ENCODE assay signal across 15 cellular contexts in genomic region chr6:170286934-170287265, GRCh38. TPM values are rescaled to one million over a fixed set of nuclear protein-coding genes. Genes with fewer than 3 reads are reported as not detected.
A peak's percentile ranks its signal among the peaks of the same experiment; 100 is the strongest.
DNase-seq lines count a peak whose midpoint lies in the region; ATAC-seq and TF ChIP-seq lines count a peak whose summit lies in the region.
"Had no signal": no experiment of that assay in that cellular context is flagged by ENCODE, and none has a peak within 500 bp of the region (broad histone marks: within the 10 kb centered on the region; RNA-seq: fewer than 3 reads in every experiment).

No MANE protein-coding gene starts in this region.

- intact Hi-C loops in gastrocnemius medialis (cut with DNase I; ENCODE audit: low total_unique reads) = no loop called here

- peaks cover 8% of the 10 kb centered on the region; the same call in 1 of the 2 replicates for H3K4me1 ChIP-seq in BE2C
- peaks cover 12% of the 10 kb centered on the region for H3K4me1 ChIP-seq in iPS-20b (ENCODE audit: insufficient read depth, low read length)
- H3K4me1 ChIP-seq in gastrocnemius medialis = peaks cover 8 to 15% of the 10 kb centered on the region in 2 donors

- in situ Hi-C loops in gastrocnemius medialis (cut with MboI; ENCODE audit: low sequenced_read_pairs in 4 of 4) = loop anchor here in 2 of 4 donors (25.0 kb wide), 2 partner anchors 250 to 450 kb away; no protein-coding TSS in a partner anchor
- in situ Hi-C loops in KBM-7 (cut with MboI; ENCODE audit: low pct_unique_long_range_greater_than_20kb, low sequenced_read_pairs) = no loop called here

- H3K36me3 ChIP-seq in BE2C (no peaks in the 10 kb centered on the region), iPS-20b (ENCODE audit: insufficient read depth, low read depth, low read length) (peaks cover 22% of the 10 kb centered on the region), gastrocnemius medialis (no peaks in the 10 kb centered on the region)

- H3K27me3 ChIP-seq in BE2C = peaks cover 47% of the 10 kb centered on the region
- peaks cover 69% of the 10 kb centered on the region for H3K27me3 ChIP-seq in iPS-20b (ENCODE audit: insufficient read depth, low read length)
- peaks cover 12 to 30% (median 19%) of the 10 kb centered on the region in 3 donors for H3K27me3 ChIP-seq in gastrocnemius medialis

- no peak for TF ChIP-seq CTCF in BE2C (IDR thresholded peaks at IDR 0.05; ENCODE audit: low read depth, low read length)
- no peak for TF ChIP-seq CTCF in gastrocnemius medialis (IDR thresholded peaks at IDR 0.05 in 4 of 5, conservative IDR thresholded peaks at IDR 0.05 in 1 of 5)

- ATAC-seq in gastrocnemius medialis (no peak), GM19351 (IDR thresholded peaks at IDR 0.05; ENCODE audit: unreplicated experiment) (no peak)
- ATAC-seq: activated CD4-positive, CD25-positive, alpha-beta regulatory T cell treated with anti-CD3 and anti-CD28 coated beads, Interleukin-2, amount 50 U/mL, for 24 hours had no signal

- no peaks in the 10 kb centered on the region for H3K9me3 ChIP-seq in BE2C
- no peaks in the 10 kb centered on the region; the same call in 1 of the 2 replicates for H3K9me3 ChIP-seq in iPS-20b (ENCODE audit: insufficient read depth, low read depth, low read length)
- no peaks in the 10 kb centered on the region for H3K9me3 ChIP-seq in gastrocnemius medialis

- no peak overlapping the region for H3K9ac ChIP-seq in iPS-20b (ENCODE audit: low read depth, low read length)

- TF ChIP-seq POLR2A in gastrocnemius medialis (IDR thresholded peaks at IDR 0.05) = peak in 1 of 2 donors; percentile 8

- H3K27ac ChIP-seq in caudate nucleus (ENCODE audit: low read depth, low read length) (peak overlapping the region; percentile 83), iPS-20b (ENCODE audit: low read length) (no peak overlapping the region), gastrocnemius medialis (peak overlapping the region in 3 of 4 donors; percentile 5 to 36 (median 5))
- H3K27ac ChIP-seq: PC-9 had no signal

- H3K4me3 ChIP-seq in BE2C (ENCODE audit: low read depth, low read length) (peak overlapping the region; percentile 20; the same call in 1 of the 2 replicates), iPS-20b (ENCODE audit: low read length) (peak overlapping the region; percentile 40; the same call in 1 of the 2 replicates), gastrocnemius medialis (no peak overlapping the region)
- H3K4me3 ChIP-seq: PC-9 had no signal

- no peak for DNase-seq in BE2C
- no peak for DNase-seq in caudate nucleus (lab: John Stamatoyannopoulos, UW)
- DNase-seq in gastrocnemius medialis = no peak
- DNase-seq in kidney tubule cell (ENCODE audit: low spot score) = no peak
- no peak for DNase-seq in KBM-7
- no peak for DNase-seq in middle frontal gyrus (ENCODE audit: extremely low spot score, low spot score)
- DNase-seq: activated T-cell treated with anti-CD3 and anti-CD28 coated beads for 4 hours, EL, NCI-H1930, NCI-H526 treated with DMSO at 0.1 percent for 48 hours, PC-9, trophoblast cell had no signal

RNA-seq across cellular contexts. Expression of gene DLL1, which starts 4.0 kb away (rescaled TPM):
- 0.37 TPM for polyA plus RNA-seq in BE2C (2012; ENCODE audit: insufficient read depth, insufficient read length, low read depth)
- 1 to 10 TPM; 1.8 to 3.7 (median 3.3) TPM for total RNA-seq in gastrocnemius medialis
- total RNA-seq: PC-9 had no signal

RNA-seq across cellular contexts. Expression of gene FAM120B, which starts 19.7 kb away (rescaled TPM):
- 32.9 TPM for polyA plus RNA-seq in BE2C (2012; ENCODE audit: insufficient read depth, insufficient read length, low read depth)
- 10 to 100 TPM; 10.7 to 17.0 (median 13.5) TPM for total RNA-seq in gastrocnemius medialis

Comparison
In these comparisons a context has a peak if more than half of its experiments do, and no peak if none do; other contexts are left out.
1. H3K4me3 ChIP-seq: peak in BE2C (single experiment) and iPS-20b (single experiment); none in gastrocnemius medialis (0 of 4).